7 cellular contexts compared by ENCODE assay signal in genomic region chr1:151884445-151884844, GRCh38. TPM values are rescaled to one million over a fixed set of nuclear protein-coding genes. Genes with fewer than 3 reads are reported as not detected.
"Had no signal": no experiment of that assay in that cellular context is flagged by ENCODE, and none has a peak within 500 bp of the region (broad histone marks: within the 10 kb centered on the region; RNA-seq: fewer than 3 reads in every experiment).

No MANE protein-coding gene starts in this region.

RNA-seq across cellular contexts. Expression of gene THEM5, which starts 30.9 kb away (rescaled TPM):
- total RNA-seq: GM23248, H4, H7, HepG2, HFFc6, HT1080 had no signal
- polyA plus RNA-seq: GM23248, HepG2, IgD-negative memory B cell had no signal

RNA-seq across cellular contexts. Expression of gene C2CD4D, which starts 44.8 kb away (rescaled TPM):
- total RNA-seq: GM23248, H4, HepG2, HFFc6, HT1080 had no signal
- polyA plus RNA-seq: HepG2 had no signal

RNA-seq across cellular contexts. Expression of gene RORC, which starts 52.8 kb away (rescaled TPM):
- total RNA-seq: GM23248, HFFc6, HT1080 had no signal
- polyA plus RNA-seq: GM23248 had no signal
